In the genomic region with DNA sequence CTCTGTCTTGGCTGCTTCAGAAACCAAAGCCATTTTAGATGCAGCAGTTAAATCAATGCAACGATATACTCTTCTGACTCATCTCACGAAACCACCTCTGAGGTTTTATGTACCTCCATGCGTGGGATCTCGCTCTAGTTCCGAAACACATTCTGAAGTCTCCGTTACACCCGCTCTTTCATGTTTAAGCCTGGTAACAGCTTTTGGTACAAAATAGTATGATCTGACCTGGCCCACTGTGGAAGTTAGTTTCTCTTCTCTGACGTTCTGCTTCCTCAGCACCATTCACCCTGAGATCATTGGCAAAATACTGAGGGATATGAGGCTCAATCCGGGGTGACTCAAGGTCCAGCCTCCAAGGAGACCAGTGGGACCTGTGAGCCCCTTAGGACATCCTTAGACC, we compare ENCODE assay signal across 1 cellular context.
TF ChIP-seq lines count a peak whose summit lies in the region.

No MANE protein-coding gene starts in this region.

TF ChIP-seq in GM12878, 131 proteins besides CTCF, POLR2A, EP300 and RAD21 (continued from another document and continues in another):
- TF ChIP-seq, protein P1, sequence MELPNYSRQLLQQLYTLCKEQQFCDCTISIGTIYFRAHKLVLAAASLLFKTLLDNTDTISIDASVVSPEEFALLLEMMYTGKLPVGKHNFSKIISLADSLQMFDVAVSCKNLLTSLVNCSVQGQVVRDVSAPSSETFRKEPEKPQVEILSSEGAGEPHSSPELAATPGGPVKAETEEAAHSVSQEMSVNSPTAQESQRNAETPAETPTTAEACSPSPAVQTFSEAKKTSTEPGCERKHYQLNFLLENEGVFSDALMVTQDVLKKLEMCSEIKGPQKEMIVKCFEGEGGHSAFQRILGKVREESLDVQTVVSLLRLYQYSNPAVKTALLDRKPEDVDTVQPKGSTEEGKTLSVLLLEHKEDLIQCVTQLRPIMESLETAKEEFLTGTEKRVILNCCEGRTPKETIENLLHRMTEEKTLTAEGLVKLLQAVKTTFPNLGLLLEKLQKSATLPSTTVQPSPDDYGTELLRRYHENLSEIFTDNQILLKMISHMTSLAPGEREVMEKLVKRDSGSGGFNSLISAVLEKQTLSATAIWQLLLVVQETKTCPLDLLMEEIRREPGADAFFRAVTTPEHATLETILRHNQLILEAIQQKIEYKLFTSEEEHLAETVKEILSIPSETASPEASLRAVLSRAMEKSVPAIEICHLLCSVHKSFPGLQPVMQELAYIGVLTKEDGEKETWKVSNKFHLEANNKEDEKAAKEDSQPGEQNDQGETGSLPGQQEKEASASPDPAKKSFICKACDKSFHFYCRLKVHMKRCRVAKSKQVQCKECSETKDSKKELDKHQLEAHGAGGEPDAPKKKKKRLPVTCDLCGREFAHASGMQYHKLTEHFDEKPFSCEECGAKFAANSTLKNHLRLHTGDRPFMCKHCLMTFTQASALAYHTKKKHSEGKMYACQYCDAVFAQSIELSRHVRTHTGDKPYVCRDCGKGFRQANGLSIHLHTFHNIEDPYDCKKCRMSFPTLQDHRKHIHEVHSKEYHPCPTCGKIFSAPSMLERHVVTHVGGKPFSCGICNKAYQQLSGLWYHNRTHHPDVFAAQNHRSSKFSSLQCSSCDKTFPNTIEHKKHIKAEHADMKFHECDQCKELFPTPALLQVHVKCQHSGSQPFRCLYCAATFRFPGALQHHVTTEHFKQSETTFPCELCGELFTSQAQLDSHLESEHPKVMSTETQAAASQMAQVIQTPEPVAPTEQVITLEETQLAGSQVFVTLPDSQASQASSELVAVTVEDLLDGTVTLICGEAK (IDR thresholded peaks at IDR 0.05; ENCODE audit: borderline replicate concordance): no peak
- TF ChIP-seq, protein P2, sequence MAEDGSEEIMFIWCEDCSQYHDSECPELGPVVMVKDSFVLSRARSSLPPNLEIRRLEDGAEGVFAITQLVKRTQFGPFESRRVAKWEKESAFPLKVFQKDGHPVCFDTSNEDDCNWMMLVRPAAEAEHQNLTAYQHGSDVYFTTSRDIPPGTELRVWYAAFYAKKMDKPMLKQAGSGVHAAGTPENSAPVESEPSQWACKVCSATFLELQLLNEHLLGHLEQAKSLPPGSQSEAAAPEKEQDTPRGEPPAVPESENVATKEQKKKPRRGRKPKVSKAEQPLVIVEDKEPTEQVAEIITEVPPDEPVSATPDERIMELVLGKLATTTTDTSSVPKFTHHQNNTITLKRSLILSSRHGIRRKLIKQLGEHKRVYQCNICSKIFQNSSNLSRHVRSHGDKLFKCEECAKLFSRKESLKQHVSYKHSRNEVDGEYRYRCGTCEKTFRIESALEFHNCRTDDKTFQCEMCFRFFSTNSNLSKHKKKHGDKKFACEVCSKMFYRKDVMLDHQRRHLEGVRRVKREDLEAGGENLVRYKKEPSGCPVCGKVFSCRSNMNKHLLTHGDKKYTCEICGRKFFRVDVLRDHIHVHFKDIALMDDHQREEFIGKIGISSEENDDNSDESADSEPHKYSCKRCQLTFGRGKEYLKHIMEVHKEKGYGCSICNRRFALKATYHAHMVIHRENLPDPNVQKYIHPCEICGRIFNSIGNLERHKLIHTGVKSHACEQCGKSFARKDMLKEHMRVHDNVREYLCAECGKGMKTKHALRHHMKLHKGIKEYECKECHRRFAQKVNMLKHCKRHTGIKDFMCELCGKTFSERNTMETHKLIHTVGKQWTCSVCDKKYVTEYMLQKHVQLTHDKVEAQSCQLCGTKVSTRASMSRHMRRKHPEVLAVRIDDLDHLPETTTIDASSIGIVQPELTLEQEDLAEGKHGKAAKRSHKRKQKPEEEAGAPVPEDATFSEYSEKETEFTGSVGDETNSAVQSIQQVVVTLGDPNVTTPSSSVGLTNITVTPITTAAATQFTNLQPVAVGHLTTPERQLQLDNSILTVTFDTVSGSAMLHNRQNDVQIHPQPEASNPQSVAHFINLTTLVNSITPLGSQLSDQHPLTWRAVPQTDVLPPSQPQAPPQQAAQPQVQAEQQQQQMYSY (CRISPR knock-in tag; IDR thresholded peaks at IDR 0.05): no peak
- TF ChIP-seq, protein P3, sequence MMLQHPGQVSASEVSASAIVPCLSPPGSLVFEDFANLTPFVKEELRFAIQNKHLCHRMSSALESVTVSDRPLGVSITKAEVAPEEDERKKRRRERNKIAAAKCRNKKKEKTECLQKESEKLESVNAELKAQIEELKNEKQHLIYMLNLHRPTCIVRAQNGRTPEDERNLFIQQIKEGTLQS (IDR thresholded peaks at IDR 0.05; ENCODE audit: borderline replicate concordance, extremely low read depth, low read depth, low read length): no peak
- TF ChIP-seq RCOR1 (conservative IDR thresholded peaks at IDR 0.05; ENCODE audit: low read depth, low read length) (peak; percentile 96), YY1 (IDR thresholded peaks at IDR 0.05; ENCODE audit: low read depth, low read length) (peak; percentile 63), SUZ12 (IDR thresholded peaks at IDR 0.05; ENCODE audit: unreplicated experiment) (no peak), JUND (IDR thresholded peaks at IDR 0.05; ENCODE audit: low read depth, low read length) (peak; percentile 65; the same call in 1 of the 2 replicates), STAT1 (conservative IDR thresholded peaks at IDR 0.05) (no peak), NR2F1 (conservative IDR thresholded peaks at IDR 0.05) (no peak), NFXL1 (IDR thresholded peaks at IDR 0.05; ENCODE audit: borderline replicate concordance) (no peak), POLR2AphosphoS5 (IDR thresholded peaks at IDR 0.05; ENCODE audit: low read length) (no peak), NBN (IDR thresholded peaks at IDR 0.05) (0 out of 2 replicates have a peak, but pooled peaks have one; percentile 28), ZZZ3 (IDR thresholded peaks at IDR 0.05; ENCODE audit: control insufficient read depth, insufficient read length, low read depth) (no peak), SIX5 (IDR thresholded peaks at IDR 0.05; ENCODE audit: low read depth, low read length, severe bottlenecking) (no peak), MEF2B (IDR thresholded peaks at IDR 0.05; ENCODE audit: partially characterized antibody, poor library complexity, severe bottlenecking) (no peak), SMARCA5 (IDR thresholded peaks at IDR 0.05) (no peak), WRNIP1 (IDR thresholded peaks at IDR 0.05; ENCODE audit: borderline replicate concordance, low read depth, low read length) (no peak), POLR2AphosphoS2 (IDR thresholded peaks at IDR 0.05; ENCODE audit: low read depth, low read length) (no peak), YBX1 (IDR thresholded peaks at IDR 0.05) (no peak), PAX5 (IDR thresholded peaks at IDR 0.05; ENCODE audit: borderline replicate concordance, low read depth, low read length) (peak; percentile 93; the same call in 1 of the 2 replicates), NFYA (IDR thresholded peaks at IDR 0.05; ENCODE audit: borderline replicate concordance, low read depth, low read length) (no peak), RFX5 (IDR thresholded peaks at IDR 0.05; ENCODE audit: low read depth, low read length) (no peak), FOS (IDR thresholded peaks at IDR 0.05; ENCODE audit: borderline replicate concordance, extremely low read depth, insufficient read length) (no peak), ESRRA (IDR thresholded peaks at IDR 0.05; ENCODE audit: low read length) (no peak), LARP7 (IDR thresholded peaks at IDR 0.05) (no peak), KDM1A (IDR thresholded peaks at IDR 0.05; ENCODE audit: borderline replicate concordance) (no peak), MTA3 (IDR thresholded peaks at IDR 0.05; ENCODE audit: borderline replicate concordance, low read length) (peak; percentile 75; the same call in 1 of the 2 replicates), CEBPB (IDR thresholded peaks at IDR 0.05; ENCODE audit: borderline replicate concordance in 1 of 2, low read depth in 2 of 2, low read length in 2 of 2) (no peak), ZNF217 (IDR thresholded peaks at IDR 0.05) (peak; percentile 72; the same call in 1 of the 2 replicates), BCL11A (IDR thresholded peaks at IDR 0.05; ENCODE audit: low read depth, low read length) (peak; percentile 76; the same call in 1 of the 2 replicates), BACH1 (IDR thresholded peaks at IDR 0.05; ENCODE audit: borderline replicate concordance) (no peak), ZSCAN29 (IDR thresholded peaks at IDR 0.05) (no peak), ETV6 (conservative IDR thresholded peaks at IDR 0.05 in 1 of 2, IDR thresholded peaks at IDR 0.05 in 1 of 2; ENCODE audit: borderline replicate concordance in 1 of 2, low read depth in 1 of 2) (peak in 1 of 2 experiments; percentile 61; a peak in 1 of 4 replicates), TCF7 (IDR thresholded peaks at IDR 0.05; ENCODE audit: borderline replicate concordance) (peak; percentile 92)
- TF ChIP-seq, protein P4, sequence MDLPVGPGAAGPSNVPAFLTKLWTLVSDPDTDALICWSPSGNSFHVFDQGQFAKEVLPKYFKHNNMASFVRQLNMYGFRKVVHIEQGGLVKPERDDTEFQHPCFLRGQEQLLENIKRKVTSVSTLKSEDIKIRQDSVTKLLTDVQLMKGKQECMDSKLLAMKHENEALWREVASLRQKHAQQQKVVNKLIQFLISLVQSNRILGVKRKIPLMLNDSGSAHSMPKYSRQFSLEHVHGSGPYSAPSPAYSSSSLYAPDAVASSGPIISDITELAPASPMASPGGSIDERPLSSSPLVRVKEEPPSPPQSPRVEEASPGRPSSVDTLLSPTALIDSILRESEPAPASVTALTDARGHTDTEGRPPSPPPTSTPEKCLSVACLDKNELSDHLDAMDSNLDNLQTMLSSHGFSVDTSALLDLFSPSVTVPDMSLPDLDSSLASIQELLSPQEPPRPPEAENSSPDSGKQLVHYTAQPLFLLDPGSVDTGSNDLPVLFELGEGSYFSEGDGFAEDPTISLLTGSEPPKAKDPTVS (IDR thresholded peaks at IDR 0.05; ENCODE audit: low read depth, low read length): no peak
- TF ChIP-seq, protein P5, sequence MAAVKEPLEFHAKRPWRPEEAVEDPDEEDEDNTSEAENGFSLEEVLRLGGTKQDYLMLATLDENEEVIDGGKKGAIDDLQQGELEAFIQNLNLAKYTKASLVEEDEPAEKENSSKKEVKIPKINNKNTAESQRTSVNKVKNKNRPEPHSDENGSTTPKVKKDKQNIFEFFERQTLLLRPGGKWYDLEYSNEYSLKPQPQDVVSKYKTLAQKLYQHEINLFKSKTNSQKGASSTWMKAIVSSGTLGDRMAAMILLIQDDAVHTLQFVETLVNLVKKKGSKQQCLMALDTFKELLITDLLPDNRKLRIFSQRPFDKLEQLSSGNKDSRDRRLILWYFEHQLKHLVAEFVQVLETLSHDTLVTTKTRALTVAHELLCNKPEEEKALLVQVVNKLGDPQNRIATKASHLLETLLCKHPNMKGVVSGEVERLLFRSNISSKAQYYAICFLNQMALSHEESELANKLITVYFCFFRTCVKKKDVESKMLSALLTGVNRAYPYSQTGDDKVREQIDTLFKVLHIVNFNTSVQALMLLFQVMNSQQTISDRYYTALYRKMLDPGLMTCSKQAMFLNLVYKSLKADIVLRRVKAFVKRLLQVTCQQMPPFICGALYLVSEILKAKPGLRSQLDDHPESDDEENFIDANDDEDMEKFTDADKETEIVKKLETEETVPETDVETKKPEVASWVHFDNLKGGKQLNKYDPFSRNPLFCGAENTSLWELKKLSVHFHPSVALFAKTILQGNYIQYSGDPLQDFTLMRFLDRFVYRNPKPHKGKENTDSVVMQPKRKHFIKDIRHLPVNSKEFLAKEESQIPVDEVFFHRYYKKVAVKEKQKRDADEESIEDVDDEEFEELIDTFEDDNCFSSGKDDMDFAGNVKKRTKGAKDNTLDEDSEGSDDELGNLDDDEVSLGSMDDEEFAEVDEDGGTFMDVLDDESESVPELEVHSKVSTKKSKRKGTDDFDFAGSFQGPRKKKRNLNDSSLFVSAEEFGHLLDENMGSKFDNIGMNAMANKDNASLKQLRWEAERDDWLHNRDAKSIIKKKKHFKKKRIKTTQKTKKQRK (IDR thresholded peaks at IDR 0.05; ENCODE audit: low read depth, low read length): no peak
- TF ChIP-seq, protein P6, sequence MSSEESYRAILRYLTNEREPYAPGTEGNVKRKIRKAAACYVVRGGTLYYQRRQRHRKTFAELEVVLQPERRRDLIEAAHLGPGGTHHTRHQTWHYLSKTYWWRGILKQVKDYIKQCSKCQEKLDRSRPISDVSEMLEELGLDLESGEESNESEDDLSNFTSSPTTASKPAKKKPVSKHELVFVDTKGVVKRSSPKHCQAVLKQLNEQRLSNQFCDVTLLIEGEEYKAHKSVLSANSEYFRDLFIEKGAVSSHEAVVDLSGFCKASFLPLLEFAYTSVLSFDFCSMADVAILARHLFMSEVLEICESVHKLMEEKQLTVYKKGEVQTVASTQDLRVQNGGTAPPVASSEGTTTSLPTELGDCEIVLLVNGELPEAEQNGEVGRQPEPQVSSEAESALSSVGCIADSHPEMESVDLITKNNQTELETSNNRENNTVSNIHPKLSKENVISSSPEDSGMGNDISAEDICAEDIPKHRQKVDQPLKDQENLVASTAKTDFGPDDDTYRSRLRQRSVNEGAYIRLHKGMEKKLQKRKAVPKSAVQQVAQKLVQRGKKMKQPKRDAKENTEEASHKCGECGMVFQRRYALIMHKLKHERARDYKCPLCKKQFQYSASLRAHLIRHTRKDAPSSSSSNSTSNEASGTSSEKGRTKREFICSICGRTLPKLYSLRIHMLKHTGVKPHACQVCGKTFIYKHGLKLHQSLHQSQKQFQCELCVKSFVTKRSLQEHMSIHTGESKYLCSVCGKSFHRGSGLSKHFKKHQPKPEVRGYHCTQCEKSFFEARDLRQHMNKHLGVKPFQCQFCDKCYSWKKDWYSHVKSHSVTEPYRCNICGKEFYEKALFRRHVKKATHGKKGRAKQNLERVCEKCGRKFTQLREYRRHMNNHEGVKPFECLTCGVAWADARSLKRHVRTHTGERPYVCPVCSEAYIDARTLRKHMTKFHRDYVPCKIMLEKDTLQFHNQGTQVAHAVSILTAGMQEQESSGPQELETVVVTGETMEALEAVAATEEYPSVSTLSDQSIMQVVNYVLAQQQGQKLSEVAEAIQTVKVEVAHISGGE (CRISPR knock-in tag; IDR thresholded peaks at IDR 0.05): no peak
- TF ChIP-seq, protein P7, sequence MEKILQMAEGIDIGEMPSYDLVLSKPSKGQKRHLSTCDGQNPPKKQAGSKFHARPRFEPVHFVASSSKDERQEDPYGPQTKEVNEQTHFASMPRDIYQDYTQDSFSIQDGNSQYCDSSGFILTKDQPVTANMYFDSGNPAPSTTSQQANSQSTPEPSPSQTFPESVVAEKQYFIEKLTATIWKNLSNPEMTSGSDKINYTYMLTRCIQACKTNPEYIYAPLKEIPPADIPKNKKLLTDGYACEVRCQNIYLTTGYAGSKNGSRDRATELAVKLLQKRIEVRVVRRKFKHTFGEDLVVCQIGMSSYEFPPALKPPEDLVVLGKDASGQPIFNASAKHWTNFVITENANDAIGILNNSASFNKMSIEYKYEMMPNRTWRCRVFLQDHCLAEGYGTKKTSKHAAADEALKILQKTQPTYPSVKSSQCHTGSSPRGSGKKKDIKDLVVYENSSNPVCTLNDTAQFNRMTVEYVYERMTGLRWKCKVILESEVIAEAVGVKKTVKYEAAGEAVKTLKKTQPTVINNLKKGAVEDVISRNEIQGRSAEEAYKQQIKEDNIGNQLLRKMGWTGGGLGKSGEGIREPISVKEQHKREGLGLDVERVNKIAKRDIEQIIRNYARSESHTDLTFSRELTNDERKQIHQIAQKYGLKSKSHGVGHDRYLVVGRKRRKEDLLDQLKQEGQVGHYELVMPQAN (conservative IDR thresholded peaks at IDR 0.05): no peak
- TF ChIP-seq, protein P8, sequence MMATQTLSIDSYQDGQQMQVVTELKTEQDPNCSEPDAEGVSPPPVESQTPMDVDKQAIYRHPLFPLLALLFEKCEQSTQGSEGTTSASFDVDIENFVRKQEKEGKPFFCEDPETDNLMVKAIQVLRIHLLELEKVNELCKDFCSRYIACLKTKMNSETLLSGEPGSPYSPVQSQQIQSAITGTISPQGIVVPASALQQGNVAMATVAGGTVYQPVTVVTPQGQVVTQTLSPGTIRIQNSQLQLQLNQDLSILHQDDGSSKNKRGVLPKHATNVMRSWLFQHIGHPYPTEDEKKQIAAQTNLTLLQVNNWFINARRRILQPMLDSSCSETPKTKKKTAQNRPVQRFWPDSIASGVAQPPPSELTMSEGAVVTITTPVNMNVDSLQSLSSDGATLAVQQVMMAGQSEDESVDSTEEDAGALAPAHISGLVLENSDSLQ (IDR thresholded peaks at IDR 0.05): no peak
